In the genomic region with DNA sequence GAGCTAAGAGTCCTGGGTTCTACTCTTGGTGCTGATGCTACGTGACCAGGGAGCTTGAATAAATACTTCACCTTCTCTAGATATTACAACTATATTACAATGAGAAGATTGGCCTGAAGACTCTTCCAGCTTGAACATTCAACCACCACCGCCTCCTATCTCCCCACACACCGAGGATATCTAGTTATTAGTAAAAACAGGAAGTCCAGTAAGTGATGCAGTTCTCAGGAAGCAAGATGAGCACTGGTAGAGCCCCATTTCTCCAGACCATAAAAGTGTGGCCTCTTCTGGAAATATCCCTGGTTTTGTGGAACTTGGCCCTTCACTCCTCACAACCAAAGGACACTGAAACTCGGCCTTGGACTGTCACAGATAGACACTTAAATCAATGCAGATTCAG, we compare ENCODE assay signal across 15 cellular contexts.
"Had no signal": no experiment of that assay in that cellular context is flagged by ENCODE, and none has a peak within 500 bp of the region (broad histone marks: within the 10 kb centered on the region; RNA-seq: fewer than 3 reads in every experiment).

No MANE protein-coding gene starts in this region.

- H3K27me3 ChIP-seq: gastrocnemius medialis, tibial artery, upper lobe of left lung, uterus had no signal

- H3K4me2 ChIP-seq: smooth muscle cell had no signal

- H3K27ac ChIP-seq: coronary artery, gastrocnemius medialis, heart right ventricle, tibial artery, upper lobe of left lung, uterus had no signal

- H3K36me3 ChIP-seq: gastrocnemius medialis, heart right ventricle, tibial artery, upper lobe of left lung, uterus had no signal

- H3K9me3 ChIP-seq: gastrocnemius medialis, heart right ventricle, tibial artery, upper lobe of left lung, uterus had no signal

- H3K4me1 ChIP-seq: gastrocnemius medialis, heart right ventricle, tibial artery, upper lobe of left lung, uterus had no signal

- H3K4me3 ChIP-seq: coronary artery, gastrocnemius medialis, heart right ventricle, smooth muscle cell, tibial artery, upper lobe of left lung, uterus had no signal

- DNase-seq: effector CD4-positive, alpha-beta T cell; gastrocnemius medialis; heart right ventricle; islet precursor cell; mammary epithelial cell; naive thymus-derived CD4-positive, alpha-beta T cell; nephron progenitor cell; stimulated activated CD4-positive, alpha-beta T cell treated with anti-CD3 and anti-CD28 coated beads, Interleukin-4, amount 100 ng/mL, for 1 hour; stimulated activated CD8-positive, alpha-beta memory T cell treated with anti-CD3 and anti-CD28 coated beads, Interleukin-4, amount 100 ng/mL, for 48 hours; tibial artery; uterus had no signal

- FAIRE-seq: endometrium had no signal
